ENCODE assay signal across 35 cellular contexts in the genomic region with DNA sequence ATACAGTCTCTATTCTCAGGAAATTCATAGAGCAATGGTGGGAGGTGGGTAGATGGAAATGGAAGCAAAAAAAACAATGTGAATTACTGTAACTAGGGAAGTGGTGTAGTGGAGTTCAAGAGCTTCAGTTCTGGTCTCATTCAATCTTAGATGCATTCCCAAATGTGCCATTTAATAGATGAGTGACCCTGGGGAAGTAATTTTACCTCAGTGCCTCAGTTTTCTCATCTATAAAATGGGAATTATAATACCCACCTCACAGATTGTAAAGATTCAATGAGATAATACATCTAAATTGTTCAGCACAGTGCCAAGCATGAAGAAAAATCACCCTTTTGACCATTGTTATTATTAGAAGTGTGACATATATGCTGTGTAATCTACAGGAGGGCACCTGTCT.
"Had no signal": no experiment of that assay in that cellular context is flagged by ENCODE, and none has a peak within 500 bp of the region (broad histone marks: within the 10 kb centered on the region; RNA-seq: fewer than 3 reads in every experiment).

No MANE protein-coding gene starts in this region.

- H3K36me3 ChIP-seq: MG63 had no signal

- H3K9ac ChIP-seq: KMS-11 had no signal

- DNase-seq: Karpas-422, Kasumi-1, MG63, MM.1S, MV-4-11, NCI-H1048, NCI-H1092, NCI-H1092 treated with DMSO at 0.1 percent for 48 hours, NCI-H1105, NCI-H1105 treated with DMSO at 0.1 percent for 48 hours, NCI-H1417, NCI-H1417 treated with DMSO at 0.1 percent for 48 hours, NCI-H1436, NCI-H1436 treated with DMSO at 0.1 percent for 48 hours, NCI-H146, NCI-H1694, NCI-H1694 treated with DMSO at 0.1 percent for 48 hours, NCI-H187, NCI-H187 treated with DMSO at 0.1 percent for 48 hours, NCI-H1930, NCI-H2029, NCI-H2029 treated with DMSO at 0.1 percent for 48 hours, NCI-H2081, NCI-H2081 treated with DMSO at 0.1 percent for 48 hours, NCI-H2107, NCI-H2171, NCI-H2171 treated with DMSO at 0.1 percent for 48 hours, NCI-H2227 treated with DMSO at 0.1 percent for 48 hours, NCI-H226, NCI-H345, NCI-H446, NCI-H446 treated with DMSO at 0.1 percent for 48 hours, NCI-H510A, NCI-H510A treated with DMSO at 0.1 percent for 48 hours had no signal

- H3K4me2 ChIP-seq: KMS-11 had no signal

- H3K27me3 ChIP-seq: MG63 had no signal

- H3K27ac ChIP-seq: KMS-11 had no signal

- H3K4me3 ChIP-seq: MG63 had no signal
